In the genomic region with DNA sequence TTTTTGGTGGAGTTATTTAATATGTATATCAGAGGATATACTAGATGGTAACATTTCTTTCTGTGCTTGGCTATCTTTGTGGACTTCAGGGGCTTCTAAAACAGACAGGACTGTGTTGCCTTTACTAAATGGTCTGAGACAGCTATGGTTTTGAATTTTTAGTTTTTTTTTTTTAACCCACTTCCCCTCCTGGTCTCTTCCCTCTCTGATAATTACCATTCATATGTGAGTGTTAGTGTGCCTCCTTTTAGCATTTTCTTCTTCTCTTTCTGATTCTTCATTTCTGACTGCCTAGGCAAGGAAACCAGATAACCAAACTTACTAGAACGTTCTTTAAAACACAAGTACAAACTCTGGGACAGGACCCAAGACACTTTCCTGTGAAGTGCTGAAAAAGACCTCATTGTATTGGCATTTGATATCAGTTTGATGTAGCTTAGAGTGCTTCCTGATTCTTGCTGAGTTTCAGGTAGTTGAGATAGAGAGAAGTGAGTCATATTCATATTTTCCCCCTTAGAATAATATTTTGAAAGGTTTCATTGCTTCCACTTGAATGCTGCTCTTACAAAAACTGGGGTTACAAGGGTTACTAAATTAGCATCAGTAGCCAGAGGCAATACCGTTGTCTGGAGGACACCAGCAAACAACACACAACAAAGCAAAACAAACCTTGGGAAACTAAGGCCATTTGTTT, we compare ENCODE assay signal across 8 cellular contexts.
DNase-seq lines count a peak whose midpoint lies in the region; ATAC-seq lines count a peak whose summit lies in the region.

No MANE protein-coding gene starts in this region.

- H3K27me3 Mint-ChIP-seq in effector memory CD8-positive, alpha-beta T cell = no peaks in the 10 kb centered on the region

- H3K4me1 Mint-ChIP-seq in effector memory CD8-positive, alpha-beta T cell (ENCODE audit: low read depth in 2 of 2) = no peaks in the 10 kb centered on the region

- H3K36me3 Mint-ChIP-seq in effector memory CD8-positive, alpha-beta T cell (ENCODE audit: insufficient read depth) = peaks cover 49% of the 10 kb centered on the region

- H3K27ac Mint-ChIP-seq in effector memory CD8-positive, alpha-beta T cell = peak overlapping the region in 1 of 2 donors; percentile 12

- ATAC-seq in GM18499 (IDR thresholded peaks at IDR 0.05; ENCODE audit: insufficient read depth, unreplicated experiment) (peak; percentile 81), GM21576 (IDR thresholded peaks at IDR 0.05; ENCODE audit: unreplicated experiment) (peak; percentile 73)
- ATAC-seq in effector memory CD8-positive, alpha-beta T cell (replicated peaks) = no peak

- DNase-seq in NCI-H226 (peak; percentile 67), glomerular visceral epithelial cell (ENCODE audit: extremely low spot score) (peak; percentile 35), HPDE6-E6E7 (ENCODE audit: extremely low spot score) (no peak)
- DNase-seq in stimulated activated naive CD4-positive, alpha-beta T cell (lab: John Stamatoyannopoulos, UW) = no peak
- DNase-seq in stimulated activated CD4-positive, alpha-beta T cell treated with anti-CD3 and anti-CD28 coated beads, Interleukin-15, amount 100 ng/mL, for 24 hours = no peak
- DNase-seq in effector memory CD8-positive, alpha-beta T cell = no peak

- no peaks in the 10 kb centered on the region for H3K9me3 Mint-ChIP-seq in effector memory CD8-positive, alpha-beta T cell

- H3K4me3 Mint-ChIP-seq in effector memory CD8-positive, alpha-beta T cell = no peak overlapping the region

Comparison
In these comparisons a context has a peak if more than half of its experiments do, and no peak if none do; other contexts are left out.
1. DNase-seq: peak in NCI-H226 (single experiment) and glomerular visceral epithelial cell (single experiment); none in HPDE6-E6E7 (single experiment), stimulated activated naive CD4-positive, alpha-beta T cell (0 of 6), stimulated activated CD4-positive, alpha-beta T cell treated with anti-CD3 and anti-CD28 coated beads, Interleukin-15, amount 100 ng/mL, for 24 hours (single experiment) and effector memory CD8-positive, alpha-beta T cell (0 of 3).